ENCODE assay signal across 1 cellular context in the genomic region with DNA sequence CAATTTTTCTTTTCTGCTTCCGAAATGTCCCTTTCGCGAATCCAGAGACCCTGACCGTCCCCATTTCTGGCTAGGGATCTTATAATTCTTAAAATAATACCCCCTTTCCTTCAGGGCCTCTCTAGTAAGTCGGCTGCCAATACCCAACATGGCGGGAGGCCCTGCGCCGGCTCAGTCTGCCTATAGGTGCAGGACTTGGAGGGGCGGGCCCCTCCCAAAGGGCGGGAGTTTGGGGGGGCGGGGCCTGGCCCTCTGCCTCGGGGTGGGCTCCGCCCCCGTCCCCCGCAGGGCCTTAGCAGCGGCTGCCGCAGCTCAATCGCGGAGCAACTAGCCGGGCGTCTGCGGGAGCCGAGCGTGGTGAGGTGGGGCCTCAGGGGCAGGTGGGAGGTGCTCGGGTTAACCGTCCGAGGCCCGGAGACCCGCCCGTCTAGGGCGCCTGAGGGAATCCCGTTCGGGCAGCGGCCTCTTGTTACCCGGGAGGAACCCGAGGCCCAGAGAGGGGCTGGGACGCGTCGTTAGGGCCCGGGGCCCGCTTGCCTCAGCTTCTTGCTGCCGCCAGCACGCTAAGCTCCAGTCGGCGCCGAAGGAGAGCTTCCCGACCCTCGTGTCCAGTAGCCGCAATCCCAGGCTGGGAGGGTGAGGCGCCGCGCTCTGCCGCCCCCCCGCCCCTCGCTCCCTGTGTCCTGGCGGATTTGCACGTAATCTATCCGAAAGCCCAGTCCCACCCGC.
TF ChIP-seq lines count a peak whose summit lies in the region.

A gene with protein sequence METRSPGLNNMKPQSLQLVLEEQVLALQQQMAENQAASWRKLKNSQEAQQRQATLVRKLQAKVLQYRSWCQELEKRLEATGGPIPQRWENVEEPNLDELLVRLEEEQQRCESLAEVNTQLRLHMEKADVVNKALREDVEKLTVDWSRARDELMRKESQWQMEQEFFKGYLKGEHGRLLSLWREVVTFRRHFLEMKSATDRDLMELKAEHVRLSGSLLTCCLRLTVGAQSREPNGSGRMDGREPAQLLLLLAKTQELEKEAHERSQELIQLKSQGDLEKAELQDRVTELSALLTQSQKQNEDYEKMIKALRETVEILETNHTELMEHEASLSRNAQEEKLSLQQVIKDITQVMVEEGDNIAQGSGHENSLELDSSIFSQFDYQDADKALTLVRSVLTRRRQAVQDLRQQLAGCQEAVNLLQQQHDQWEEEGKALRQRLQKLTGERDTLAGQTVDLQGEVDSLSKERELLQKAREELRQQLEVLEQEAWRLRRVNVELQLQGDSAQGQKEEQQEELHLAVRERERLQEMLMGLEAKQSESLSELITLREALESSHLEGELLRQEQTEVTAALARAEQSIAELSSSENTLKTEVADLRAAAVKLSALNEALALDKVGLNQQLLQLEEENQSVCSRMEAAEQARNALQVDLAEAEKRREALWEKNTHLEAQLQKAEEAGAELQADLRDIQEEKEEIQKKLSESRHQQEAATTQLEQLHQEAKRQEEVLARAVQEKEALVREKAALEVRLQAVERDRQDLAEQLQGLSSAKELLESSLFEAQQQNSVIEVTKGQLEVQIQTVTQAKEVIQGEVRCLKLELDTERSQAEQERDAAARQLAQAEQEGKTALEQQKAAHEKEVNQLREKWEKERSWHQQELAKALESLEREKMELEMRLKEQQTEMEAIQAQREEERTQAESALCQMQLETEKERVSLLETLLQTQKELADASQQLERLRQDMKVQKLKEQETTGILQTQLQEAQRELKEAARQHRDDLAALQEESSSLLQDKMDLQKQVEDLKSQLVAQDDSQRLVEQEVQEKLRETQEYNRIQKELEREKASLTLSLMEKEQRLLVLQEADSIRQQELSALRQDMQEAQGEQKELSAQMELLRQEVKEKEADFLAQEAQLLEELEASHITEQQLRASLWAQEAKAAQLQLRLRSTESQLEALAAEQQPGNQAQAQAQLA (N-terminal part only) (plus strand): TSS at position 718 of the 729 bp plus-strand sequence. CDS start 6,770 bp downstream, outside the sequence.

TF ChIP-seq in HepG2, 621 proteins besides CTCF, POLR2A, EP300 and RAD21 (continued from another document and continues in another):
- TF ChIP-seq, protein P1, sequence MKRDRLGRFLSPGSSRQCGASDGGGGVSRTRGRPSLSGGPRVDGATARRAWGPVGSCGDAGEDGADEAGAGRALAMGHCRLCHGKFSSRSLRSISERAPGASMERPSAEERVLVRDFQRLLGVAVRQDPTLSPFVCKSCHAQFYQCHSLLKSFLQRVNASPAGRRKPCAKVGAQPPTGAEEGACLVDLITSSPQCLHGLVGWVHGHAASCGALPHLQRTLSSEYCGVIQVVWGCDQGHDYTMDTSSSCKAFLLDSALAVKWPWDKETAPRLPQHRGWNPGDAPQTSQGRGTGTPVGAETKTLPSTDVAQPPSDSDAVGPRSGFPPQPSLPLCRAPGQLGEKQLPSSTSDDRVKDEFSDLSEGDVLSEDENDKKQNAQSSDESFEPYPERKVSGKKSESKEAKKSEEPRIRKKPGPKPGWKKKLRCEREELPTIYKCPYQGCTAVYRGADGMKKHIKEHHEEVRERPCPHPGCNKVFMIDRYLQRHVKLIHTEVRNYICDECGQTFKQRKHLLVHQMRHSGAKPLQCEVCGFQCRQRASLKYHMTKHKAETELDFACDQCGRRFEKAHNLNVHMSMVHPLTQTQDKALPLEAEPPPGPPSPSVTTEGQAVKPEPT (CRISPR knock-in tag; IDR thresholded peaks at IDR 0.05; ENCODE audit: low read depth), result 0 out of 2 replicates have a peak, but pooled peaks have one; percentile 6
- TF ChIP-seq ZNF660 (CRISPR knock-in tag; IDR thresholded peaks at IDR 0.05; ENCODE audit: borderline replicate concordance, low read depth) (peak; percentile 20; the same call in 1 of the 2 replicates), SRSF1 (optimal IDR thresholded peaks at IDR 0.05; ENCODE audit: low read depth, low read length) (no peak), ZIK1 (CRISPR knock-in tag; IDR thresholded peaks at IDR 0.05; ENCODE audit: borderline replicate concordance, low read depth) (peak; percentile 95; the same call in 1 of the 2 replicates), ZNF484 (CRISPR knock-in tag; IDR thresholded peaks at IDR 0.05; ENCODE audit: borderline replicate concordance, low read depth) (no peak), ZNF670 (CRISPR knock-in tag; IDR thresholded peaks at IDR 0.05; ENCODE audit: borderline replicate concordance) (peak; percentile 98), CCDC6 (CRISPR knock-in tag; IDR thresholded peaks at IDR 0.05) (no peak; the same call in 1 of the 2 replicates), SMAD1 (CRISPR knock-in tag; IDR thresholded peaks at IDR 0.05; ENCODE audit: borderline replicate concordance, low read depth) (peak; percentile 92), ZNF709 (CRISPR knock-in tag; IDR thresholded peaks at IDR 0.05) (peak; percentile 89; the same call in 1 of the 2 replicates), ZNF775 (CRISPR knock-in tag; IDR thresholded peaks at IDR 0.05; ENCODE audit: borderline replicate concordance) (peak; percentile 89; the same call in 1 of the 2 replicates), ZFX (CRISPR knock-in tag; IDR thresholded peaks at IDR 0.05; ENCODE audit: low read depth) (peak; percentile 97), WIZ (CRISPR knock-in tag; IDR thresholded peaks at IDR 0.05) (peak; percentile 57; the same call in 1 of the 2 replicates), SP140L (CRISPR knock-in tag; IDR thresholded peaks at IDR 0.05; ENCODE audit: borderline replicate concordance) (no peak; the same call in 1 of the 2 replicates), POLR2G (IDR thresholded peaks at IDR 0.05; ENCODE audit: low read depth, low read length) (peak; percentile 81), ATRX (CRISPR knock-in tag; IDR thresholded peaks at IDR 0.05; ENCODE audit: borderline replicate concordance) (no peak), ZNF33A (CRISPR knock-in tag; IDR thresholded peaks at IDR 0.05; ENCODE audit: borderline replicate concordance) (0 out of 2 replicates have a peak, but pooled peaks have one; percentile 67), ZNF790 (CRISPR knock-in tag; IDR thresholded peaks at IDR 0.05; ENCODE audit: borderline replicate concordance) (peak; percentile 98), ZNF792 (CRISPR knock-in tag; IDR thresholded peaks at IDR 0.05) (peak; percentile 58; the same call in 1 of the 2 replicates), ZBTB7A (CRISPR knock-in tag; IDR thresholded peaks at IDR 0.05) (peak; percentile 61; the same call in 1 of the 2 replicates), CEBPG (CRISPR knock-in tag; IDR thresholded peaks at IDR 0.05) (no peak)
- TF ChIP-seq, protein P2, sequence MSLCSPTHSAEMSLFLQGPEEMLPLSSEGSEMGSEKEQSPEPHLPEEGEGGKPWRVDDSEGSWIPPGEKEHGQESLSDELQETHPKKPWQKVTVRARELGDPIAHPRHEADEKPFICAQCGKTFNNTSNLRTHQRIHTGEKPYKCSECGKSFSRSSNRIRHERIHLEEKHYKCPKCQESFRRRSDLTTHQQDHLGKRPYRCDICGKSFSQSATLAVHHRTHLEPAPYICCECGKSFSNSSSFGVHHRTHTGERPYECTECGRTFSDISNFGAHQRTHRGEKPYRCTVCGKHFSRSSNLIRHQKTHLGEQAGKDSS (CRISPR knock-in tag; IDR thresholded peaks at IDR 0.05; ENCODE audit: borderline replicate concordance, low read depth), result no peak
- TF ChIP-seq, protein P3, sequence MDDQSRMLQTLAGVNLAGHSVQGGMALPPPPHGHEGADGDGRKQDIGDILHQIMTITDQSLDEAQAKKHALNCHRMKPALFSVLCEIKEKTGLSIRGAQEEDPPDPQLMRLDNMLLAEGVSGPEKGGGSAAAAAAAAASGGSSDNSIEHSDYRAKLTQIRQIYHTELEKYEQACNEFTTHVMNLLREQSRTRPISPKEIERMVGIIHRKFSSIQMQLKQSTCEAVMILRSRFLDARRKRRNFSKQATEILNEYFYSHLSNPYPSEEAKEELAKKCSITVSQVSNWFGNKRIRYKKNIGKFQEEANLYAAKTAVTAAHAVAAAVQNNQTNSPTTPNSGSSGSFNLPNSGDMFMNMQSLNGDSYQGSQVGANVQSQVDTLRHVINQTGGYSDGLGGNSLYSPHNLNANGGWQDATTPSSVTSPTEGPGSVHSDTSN (CRISPR knock-in tag; IDR thresholded peaks at IDR 0.05; ENCODE audit: borderline replicate concordance), result peak; percentile 76
- TF ChIP-seq, protein P4, sequence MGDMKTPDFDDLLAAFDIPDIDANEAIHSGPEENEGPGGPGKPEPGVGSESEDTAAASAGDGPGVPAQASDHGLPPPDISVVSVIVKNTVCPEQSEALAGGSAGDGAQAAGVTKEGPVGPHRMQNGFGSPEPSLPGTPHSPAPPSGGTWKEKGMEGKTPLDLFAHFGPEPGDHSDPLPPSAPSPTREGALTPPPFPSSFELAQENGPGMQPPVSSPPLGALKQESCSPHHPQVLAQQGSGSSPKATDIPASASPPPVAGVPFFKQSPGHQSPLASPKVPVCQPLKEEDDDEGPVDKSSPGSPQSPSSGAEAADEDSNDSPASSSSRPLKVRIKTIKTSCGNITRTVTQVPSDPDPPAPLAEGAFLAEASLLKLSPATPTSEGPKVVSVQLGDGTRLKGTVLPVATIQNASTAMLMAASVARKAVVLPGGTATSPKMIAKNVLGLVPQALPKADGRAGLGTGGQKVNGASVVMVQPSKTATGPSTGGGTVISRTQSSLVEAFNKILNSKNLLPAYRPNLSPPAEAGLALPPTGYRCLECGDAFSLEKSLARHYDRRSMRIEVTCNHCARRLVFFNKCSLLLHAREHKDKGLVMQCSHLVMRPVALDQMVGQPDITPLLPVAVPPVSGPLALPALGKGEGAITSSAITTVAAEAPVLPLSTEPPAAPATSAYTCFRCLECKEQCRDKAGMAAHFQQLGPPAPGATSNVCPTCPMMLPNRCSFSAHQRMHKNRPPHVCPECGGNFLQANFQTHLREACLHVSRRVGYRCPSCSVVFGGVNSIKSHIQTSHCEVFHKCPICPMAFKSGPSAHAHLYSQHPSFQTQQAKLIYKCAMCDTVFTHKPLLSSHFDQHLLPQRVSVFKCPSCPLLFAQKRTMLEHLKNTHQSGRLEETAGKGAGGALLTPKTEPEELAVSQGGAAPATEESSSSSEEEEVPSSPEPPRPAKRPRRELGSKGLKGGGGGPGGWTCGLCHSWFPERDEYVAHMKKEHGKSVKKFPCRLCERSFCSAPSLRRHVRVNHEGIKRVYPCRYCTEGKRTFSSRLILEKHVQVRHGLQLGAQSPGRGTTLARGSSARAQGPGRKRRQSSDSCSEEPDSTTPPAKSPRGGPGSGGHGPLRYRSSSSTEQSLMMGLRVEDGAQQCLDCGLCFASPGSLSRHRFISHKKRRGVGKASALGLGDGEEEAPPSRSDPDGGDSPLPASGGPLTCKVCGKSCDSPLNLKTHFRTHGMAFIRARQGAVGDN (CRISPR knock-in tag; IDR thresholded peaks at IDR 0.05), result peak; percentile 95
- TF ChIP-seq, protein P5, sequence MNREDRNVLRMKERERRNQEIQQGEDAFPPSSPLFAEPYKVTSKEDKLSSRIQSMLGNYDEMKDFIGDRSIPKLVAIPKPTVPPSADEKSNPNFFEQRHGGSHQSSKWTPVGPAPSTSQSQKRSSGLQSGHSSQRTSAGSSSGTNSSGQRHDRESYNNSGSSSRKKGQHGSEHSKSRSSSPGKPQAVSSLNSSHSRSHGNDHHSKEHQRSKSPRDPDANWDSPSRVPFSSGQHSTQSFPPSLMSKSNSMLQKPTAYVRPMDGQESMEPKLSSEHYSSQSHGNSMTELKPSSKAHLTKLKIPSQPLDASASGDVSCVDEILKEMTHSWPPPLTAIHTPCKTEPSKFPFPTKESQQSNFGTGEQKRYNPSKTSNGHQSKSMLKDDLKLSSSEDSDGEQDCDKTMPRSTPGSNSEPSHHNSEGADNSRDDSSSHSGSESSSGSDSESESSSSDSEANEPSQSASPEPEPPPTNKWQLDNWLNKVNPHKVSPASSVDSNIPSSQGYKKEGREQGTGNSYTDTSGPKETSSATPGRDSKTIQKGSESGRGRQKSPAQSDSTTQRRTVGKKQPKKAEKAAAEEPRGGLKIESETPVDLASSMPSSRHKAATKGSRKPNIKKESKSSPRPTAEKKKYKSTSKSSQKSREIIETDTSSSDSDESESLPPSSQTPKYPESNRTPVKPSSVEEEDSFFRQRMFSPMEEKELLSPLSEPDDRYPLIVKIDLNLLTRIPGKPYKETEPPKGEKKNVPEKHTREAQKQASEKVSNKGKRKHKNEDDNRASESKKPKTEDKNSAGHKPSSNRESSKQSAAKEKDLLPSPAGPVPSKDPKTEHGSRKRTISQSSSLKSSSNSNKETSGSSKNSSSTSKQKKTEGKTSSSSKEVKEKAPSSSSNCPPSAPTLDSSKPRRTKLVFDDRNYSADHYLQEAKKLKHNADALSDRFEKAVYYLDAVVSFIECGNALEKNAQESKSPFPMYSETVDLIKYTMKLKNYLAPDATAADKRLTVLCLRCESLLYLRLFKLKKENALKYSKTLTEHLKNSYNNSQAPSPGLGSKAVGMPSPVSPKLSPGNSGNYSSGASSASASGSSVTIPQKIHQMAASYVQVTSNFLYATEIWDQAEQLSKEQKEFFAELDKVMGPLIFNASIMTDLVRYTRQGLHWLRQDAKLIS (CRISPR knock-in tag; IDR thresholded peaks at IDR 0.05), result peak; percentile 72; the same call in 1 of the 2 replicates
- TF ChIP-seq, protein P6, sequence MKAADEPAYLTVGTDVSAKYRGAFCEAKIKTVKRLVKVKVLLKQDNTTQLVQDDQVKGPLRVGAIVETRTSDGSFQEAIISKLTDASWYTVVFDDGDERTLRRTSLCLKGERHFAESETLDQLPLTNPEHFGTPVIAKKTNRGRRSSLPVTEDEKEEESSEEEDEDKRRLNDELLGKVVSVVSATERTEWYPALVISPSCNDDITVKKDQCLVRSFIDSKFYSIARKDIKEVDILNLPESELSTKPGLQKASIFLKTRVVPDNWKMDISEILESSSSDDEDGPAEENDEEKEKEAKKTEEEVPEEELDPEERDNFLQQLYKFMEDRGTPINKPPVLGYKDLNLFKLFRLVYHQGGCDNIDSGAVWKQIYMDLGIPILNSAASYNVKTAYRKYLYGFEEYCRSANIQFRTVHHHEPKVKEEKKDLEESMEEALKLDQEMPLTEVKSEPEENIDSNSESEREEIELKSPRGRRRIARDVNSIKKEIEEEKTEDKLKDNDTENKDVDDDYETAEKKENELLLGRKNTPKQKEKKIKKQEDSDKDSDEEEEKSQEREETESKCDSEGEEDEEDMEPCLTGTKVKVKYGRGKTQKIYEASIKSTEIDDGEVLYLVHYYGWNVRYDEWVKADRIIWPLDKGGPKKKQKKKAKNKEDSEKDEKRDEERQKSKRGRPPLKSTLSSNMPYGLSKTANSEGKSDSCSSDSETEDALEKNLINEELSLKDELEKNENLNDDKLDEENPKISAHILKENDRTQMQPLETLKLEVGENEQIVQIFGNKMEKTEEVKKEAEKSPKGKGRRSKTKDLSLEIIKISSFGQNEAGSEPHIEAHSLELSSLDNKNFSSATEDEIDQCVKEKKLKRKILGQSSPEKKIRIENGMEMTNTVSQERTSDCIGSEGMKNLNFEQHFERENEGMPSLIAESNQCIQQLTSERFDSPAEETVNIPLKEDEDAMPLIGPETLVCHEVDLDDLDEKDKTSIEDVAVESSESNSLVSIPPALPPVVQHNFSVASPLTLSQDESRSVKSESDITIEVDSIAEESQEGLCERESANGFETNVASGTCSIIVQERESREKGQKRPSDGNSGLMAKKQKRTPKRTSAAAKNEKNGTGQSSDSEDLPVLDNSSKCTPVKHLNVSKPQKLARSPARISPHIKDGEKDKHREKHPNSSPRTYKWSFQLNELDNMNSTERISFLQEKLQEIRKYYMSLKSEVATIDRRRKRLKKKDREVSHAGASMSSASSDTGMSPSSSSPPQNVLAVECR (CRISPR knock-in tag; IDR thresholded peaks at IDR 0.05; ENCODE audit: borderline replicate concordance), result peak; percentile 97
